ENCODE assay signal across 1 cellular context in the genomic region with DNA sequence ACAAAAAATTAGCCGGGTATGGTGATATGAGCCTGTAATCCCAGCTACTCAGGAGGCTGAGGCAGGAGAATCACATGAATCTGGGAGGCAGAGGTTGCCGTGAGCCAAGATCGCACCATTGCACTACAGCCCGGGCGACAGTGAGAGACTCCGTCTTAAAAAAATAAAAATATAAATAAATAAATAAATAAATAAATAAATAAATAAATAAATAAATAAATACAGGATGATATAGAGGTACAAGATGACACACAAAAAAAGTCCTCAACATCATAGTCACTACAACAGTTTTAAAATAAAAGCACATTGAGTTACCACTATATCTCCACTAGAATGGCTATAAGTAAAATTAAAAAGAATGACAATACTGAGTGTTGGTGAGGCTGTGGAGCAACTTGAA.
TF ChIP-seq lines count a peak whose summit lies in the region.

No MANE protein-coding gene starts in this region.

TF ChIP-seq in HEK293, 187 proteins besides CTCF, POLR2A, EP300 and RAD21 (continued from another document):
- TF ChIP-seq, protein P1, sequence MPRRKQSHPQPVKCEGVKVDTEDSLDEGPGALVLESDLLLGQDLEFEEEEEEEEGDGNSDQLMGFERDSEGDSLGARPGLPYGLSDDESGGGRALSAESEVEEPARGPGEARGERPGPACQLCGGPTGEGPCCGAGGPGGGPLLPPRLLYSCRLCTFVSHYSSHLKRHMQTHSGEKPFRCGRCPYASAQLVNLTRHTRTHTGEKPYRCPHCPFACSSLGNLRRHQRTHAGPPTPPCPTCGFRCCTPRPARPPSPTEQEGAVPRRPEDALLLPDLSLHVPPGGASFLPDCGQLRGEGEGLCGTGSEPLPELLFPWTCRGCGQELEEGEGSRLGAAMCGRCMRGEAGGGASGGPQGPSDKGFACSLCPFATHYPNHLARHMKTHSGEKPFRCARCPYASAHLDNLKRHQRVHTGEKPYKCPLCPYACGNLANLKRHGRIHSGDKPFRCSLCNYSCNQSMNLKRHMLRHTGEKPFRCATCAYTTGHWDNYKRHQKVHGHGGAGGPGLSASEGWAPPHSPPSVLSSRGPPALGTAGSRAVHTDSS (tag by site-specific recombination; IDR thresholded peaks at IDR 0.05): no peak
- TF ChIP-seq, protein P2, sequence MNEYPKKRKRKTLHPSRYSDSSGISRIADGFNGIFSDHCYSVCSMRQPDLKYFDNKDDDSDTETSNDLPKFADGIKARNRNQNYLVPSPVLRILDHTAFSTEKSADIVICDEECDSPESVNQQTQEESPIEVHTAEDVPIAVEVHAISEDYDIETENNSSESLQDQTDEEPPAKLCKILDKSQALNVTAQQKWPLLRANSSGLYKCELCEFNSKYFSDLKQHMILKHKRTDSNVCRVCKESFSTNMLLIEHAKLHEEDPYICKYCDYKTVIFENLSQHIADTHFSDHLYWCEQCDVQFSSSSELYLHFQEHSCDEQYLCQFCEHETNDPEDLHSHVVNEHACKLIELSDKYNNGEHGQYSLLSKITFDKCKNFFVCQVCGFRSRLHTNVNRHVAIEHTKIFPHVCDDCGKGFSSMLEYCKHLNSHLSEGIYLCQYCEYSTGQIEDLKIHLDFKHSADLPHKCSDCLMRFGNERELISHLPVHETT (tag by site-specific recombination; IDR thresholded peaks at IDR 0.05): no peak
- TF ChIP-seq ZNF169 (tag by site-specific recombination; IDR thresholded peaks at IDR 0.05): no peak
- 0 out of 2 replicates have a peak, but pooled peaks have one; percentile 14 for TF ChIP-seq ZBTB21 (tag by site-specific recombination; IDR thresholded peaks at IDR 0.05)
- TF ChIP-seq, protein P3, sequence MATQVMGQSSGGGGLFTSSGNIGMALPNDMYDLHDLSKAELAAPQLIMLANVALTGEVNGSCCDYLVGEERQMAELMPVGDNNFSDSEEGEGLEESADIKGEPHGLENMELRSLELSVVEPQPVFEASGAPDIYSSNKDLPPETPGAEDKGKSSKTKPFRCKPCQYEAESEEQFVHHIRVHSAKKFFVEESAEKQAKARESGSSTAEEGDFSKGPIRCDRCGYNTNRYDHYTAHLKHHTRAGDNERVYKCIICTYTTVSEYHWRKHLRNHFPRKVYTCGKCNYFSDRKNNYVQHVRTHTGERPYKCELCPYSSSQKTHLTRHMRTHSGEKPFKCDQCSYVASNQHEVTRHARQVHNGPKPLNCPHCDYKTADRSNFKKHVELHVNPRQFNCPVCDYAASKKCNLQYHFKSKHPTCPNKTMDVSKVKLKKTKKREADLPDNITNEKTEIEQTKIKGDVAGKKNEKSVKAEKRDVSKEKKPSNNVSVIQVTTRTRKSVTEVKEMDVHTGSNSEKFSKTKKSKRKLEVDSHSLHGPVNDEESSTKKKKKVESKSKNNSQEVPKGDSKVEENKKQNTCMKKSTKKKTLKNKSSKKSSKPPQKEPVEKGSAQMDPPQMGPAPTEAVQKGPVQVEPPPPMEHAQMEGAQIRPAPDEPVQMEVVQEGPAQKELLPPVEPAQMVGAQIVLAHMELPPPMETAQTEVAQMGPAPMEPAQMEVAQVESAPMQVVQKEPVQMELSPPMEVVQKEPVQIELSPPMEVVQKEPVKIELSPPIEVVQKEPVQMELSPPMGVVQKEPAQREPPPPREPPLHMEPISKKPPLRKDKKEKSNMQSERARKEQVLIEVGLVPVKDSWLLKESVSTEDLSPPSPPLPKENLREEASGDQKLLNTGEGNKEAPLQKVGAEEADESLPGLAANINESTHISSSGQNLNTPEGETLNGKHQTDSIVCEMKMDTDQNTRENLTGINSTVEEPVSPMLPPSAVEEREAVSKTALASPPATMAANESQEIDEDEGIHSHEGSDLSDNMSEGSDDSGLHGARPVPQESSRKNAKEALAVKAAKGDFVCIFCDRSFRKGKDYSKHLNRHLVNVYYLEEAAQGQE (tag by site-specific recombination; IDR thresholded peaks at IDR 0.05): peak; percentile 37; the same call in 1 of the 2 replicates
- TF ChIP-seq ZNF37A (tag by site-specific recombination; IDR thresholded peaks at IDR 0.05): no peak
- no peak for TF ChIP-seq GLIS1 (tag by site-specific recombination; IDR thresholded peaks at IDR 0.05)
- TF ChIP-seq ZNF623 (tag by site-specific recombination; IDR thresholded peaks at IDR 0.05): peak; percentile 41; the same call in 1 of the 2 replicates
- TF ChIP-seq ZBTB17 (tag by site-specific recombination; IDR thresholded peaks at IDR 0.05): no peak
- peak; percentile 71; the same call in 1 of the 2 replicates for TF ChIP-seq ZNF394 (tag by site-specific recombination; IDR thresholded peaks at IDR 0.05; ENCODE audit: borderline replicate concordance)
- TF ChIP-seq ZBTB8A (tag by site-specific recombination; IDR thresholded peaks at IDR 0.05): peak; percentile 52; the same call in 1 of the 2 replicates
- TF ChIP-seq ZNF10 (tag by site-specific recombination; IDR thresholded peaks at IDR 0.05): no peak
- TF ChIP-seq ZNF174 (tag by site-specific recombination; IDR thresholded peaks at IDR 0.05): no peak
- 0 out of 2 replicates have a peak, but pooled peaks have one; percentile 37 for TF ChIP-seq ZNF140 (tag by site-specific recombination; IDR thresholded peaks at IDR 0.05)
- 0 out of 2 replicates have a peak, but pooled peaks have one; percentile 37 for TF ChIP-seq ZNF202 (tag by site-specific recombination; IDR thresholded peaks at IDR 0.05; ENCODE audit: borderline replicate concordance)
- TF ChIP-seq ZNF211 (tag by site-specific recombination; IDR thresholded peaks at IDR 0.05; ENCODE audit: low read depth): no peak
- no peak for TF ChIP-seq ZNF19 (tag by site-specific recombination; IDR thresholded peaks at IDR 0.05; ENCODE audit: low read depth)
- TF ChIP-seq, protein P4, sequence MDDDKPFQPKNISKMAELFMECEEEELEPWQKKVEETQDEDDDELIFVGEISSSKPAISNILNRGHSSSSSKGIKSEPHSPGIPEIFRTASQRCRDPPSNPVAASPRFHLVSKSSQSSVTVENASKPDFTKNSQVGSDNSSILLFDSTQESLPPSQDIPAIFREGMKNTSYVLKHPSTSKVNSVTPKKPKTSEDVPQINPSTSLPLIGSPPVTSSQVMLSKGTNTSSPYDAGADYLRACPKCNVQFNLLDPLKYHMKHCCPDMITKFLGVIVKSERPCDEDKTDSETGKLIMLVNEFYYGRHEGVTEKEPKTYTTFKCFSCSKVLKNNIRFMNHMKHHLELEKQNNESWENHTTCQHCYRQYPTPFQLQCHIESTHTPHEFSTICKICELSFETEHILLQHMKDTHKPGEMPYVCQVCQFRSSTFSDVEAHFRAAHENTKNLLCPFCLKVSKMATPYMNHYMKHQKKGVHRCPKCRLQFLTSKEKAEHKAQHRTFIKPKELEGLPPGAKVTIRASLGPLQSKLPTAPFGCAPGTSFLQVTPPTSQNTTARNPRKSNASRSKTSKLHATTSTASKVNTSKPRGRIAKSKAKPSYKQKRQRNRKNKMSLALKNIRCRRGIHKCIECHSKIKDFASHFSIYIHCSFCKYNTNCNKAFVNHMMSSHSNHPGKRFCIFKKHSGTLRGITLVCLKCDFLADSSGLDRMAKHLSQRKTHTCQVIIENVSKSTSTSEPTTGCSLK (tag by site-specific recombination; IDR thresholded peaks at IDR 0.05): no peak
- no peak for TF ChIP-seq ZIC2 (tag by site-specific recombination; IDR thresholded peaks at IDR 0.05)
- no peak for TF ChIP-seq ZNF133 (tag by site-specific recombination; IDR thresholded peaks at IDR 0.05)
